In the genomic region with DNA sequence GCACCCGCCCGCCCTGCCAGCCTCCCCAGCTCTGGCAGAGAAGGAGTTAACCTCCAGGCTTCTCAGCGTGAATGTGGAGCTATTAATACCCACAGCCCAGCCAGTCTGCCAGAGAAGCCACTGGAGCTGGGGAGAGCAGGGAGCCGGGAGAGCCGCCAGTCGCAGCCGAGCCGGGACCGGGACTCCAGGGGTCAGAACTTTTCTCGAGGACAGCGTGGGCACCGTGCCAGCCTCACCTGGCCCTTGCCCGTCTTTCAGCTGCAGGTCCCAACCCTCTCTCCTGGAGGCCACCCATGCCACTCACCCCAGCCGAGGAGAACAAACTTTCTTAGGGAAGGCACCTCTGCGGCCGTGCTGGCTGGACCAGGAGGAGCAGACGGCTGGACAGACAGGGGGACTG, we compare ENCODE assay signal across 11 cellular contexts. TPM values are rescaled to one million over a fixed set of nuclear protein-coding genes. Genes with fewer than 3 reads are reported as not detected.
A peak's percentile ranks its signal among the peaks of the same experiment; 100 is the strongest.
DNase-seq lines count a peak whose midpoint lies in the region; ATAC-seq and TF ChIP-seq lines count a peak whose summit lies in the region.
"Had no signal": no experiment of that assay in that cellular context is flagged by ENCODE, and none has a peak within 500 bp of the region (broad histone marks: within the 10 kb centered on the region; RNA-seq: fewer than 3 reads in every experiment).

No MANE protein-coding gene starts in this region.

- peak overlapping the region; percentile 93 for H3K18ac ChIP-seq in neuronal stem cell (ENCODE audit: low read length)

- H3K4me3 ChIP-seq in BLaER1 treated with 17β-estradiol and CSF1 and Interleukin-3, amounts not matched to agents 10 nM and 100 nM: no peak overlapping the region
- no peak overlapping the region for H3K4me3 ChIP-seq in Panc1 (ENCODE audit: low read depth in 2 of 2, low read length in 2 of 2)
- H3K4me3 ChIP-seq in foreskin fibroblast (ENCODE audit: low read depth in 1 of 2, low read length in 2 of 2): no peak overlapping the region
- H3K4me3 ChIP-seq in neuronal stem cell (ENCODE audit: low read length in 2 of 2): no peak overlapping the region
- H3K4me3 ChIP-seq: SK-N-MC, skin epidermis had no signal

- peak overlapping the region; percentile 68 for H2BK12ac ChIP-seq in neuronal stem cell (ENCODE audit: low read length)

- no peak overlapping the region for H3K27ac ChIP-seq in BLaER1 treated with 17β-estradiol and CSF1 and Interleukin-3, amounts not matched to agents 10 nM and 100 nM
- H3K27ac ChIP-seq in Panc1 (ENCODE audit: low read length) (no peak overlapping the region), neuronal stem cell (replicated peaks; ENCODE audit: low read length) (no peak overlapping the region), foreskin keratinocyte (no peak overlapping the region)
- H3K27ac ChIP-seq: SK-N-MC, skin epidermis had no signal

- no peak overlapping the region for H4K8ac ChIP-seq in neuronal stem cell (ENCODE audit: low read depth, low read length)

- CTCF ChIA-PET in Panc1 (lab: Charles Lee): no interaction called here

- no peaks in the 10 kb centered on the region for H3K79me1 ChIP-seq in neuronal stem cell (ENCODE audit: low read depth, low read length)

- H4K20me1 ChIP-seq in BLaER1 treated with 17β-estradiol and CSF1 and Interleukin-3, amounts not matched to agents 10 nM and 100 nM: no peaks in the 10 kb centered on the region

- peaks cover 11 to 47% (median 31%) of the 10 kb centered on the region in 10 experiments; a peak in 19 of 20 replicates for H3K4me1 ChIP-seq in BLaER1 treated with 17β-estradiol and CSF1 and Interleukin-3, amounts not matched to agents 10 nM and 100 nM
- H3K4me1 ChIP-seq in Panc1 (ENCODE audit: control insufficient read depth, insufficient read depth, low read length) (peaks cover 9% of the 10 kb centered on the region; the same call in 1 of the 2 replicates), neuronal stem cell (ENCODE audit: control insufficient read depth in 2 of 2, insufficient read depth in 1 of 2, low read depth in 1 of 2, low read length in 2 of 2) (peaks cover 8 to 19% of the 10 kb centered on the region in 2 donors), foreskin keratinocyte (no peaks in the 10 kb centered on the region)

- H2BK5ac ChIP-seq in neuronal stem cell (ENCODE audit: low read length): peak overlapping the region; percentile 83

- H2AFZ ChIP-seq in neuronal stem cell (ENCODE audit: low read length): peak overlapping the region; percentile 72

- peak overlapping the region; percentile 53 for H2BK120ac ChIP-seq in neuronal stem cell (ENCODE audit: low read depth, low read length)

- TF ChIP-seq CTCF in Panc1 (IDR thresholded peaks at IDR 0.05) (no peak), foreskin fibroblast (IDR thresholded peaks at IDR 0.05; ENCODE audit: low read depth, low read length) (no peak), foreskin keratinocyte (conservative IDR thresholded peaks at IDR 0.05) (no peak)

- peak overlapping the region; percentile 38 to 77 (median 63) for H3K4me2 ChIP-seq in BLaER1 treated with 17β-estradiol and CSF1 and Interleukin-3, amounts not matched to agents 10 nM and 100 nM
- peak overlapping the region; percentile 35 for H3K4me2 ChIP-seq in neuronal stem cell (ENCODE audit: insufficient read depth, low read length, poor library complexity, severe bottlenecking)

- peak overlapping the region; percentile 23 for H2AK5ac ChIP-seq in neuronal stem cell (ENCODE audit: low read depth, low read length)

- BruUV-seq in Panc1 (replicated peaks; lab: Mats Ljungman, UMichigan): no TSS peak

- no peak for DNase-seq in Panc1 (ENCODE audit: low read depth, low spot score)
- peak; percentile 6 to 29 for DNase-seq in foreskin fibroblast
- no peak for DNase-seq in neuronal stem cell (ENCODE audit: low spot score)
- no peak for DNase-seq in superior temporal gyrus (ENCODE audit: extremely low spot score)
- no peak for DNase-seq in foreskin keratinocyte
- no peak for DNase-seq in NCI-H1105 treated with DMSO at 0.1 percent for 48 hours (lab: John Stamatoyannopoulos, UW)
- DNase-seq: NCI-H2081 treated with DMSO at 0.1 percent for 48 hours had no signal

- POLR2A ChIA-PET in Panc1 (lab: Charles Lee): interaction anchor here (0.6 kb wide), 2 partner anchors 37 to 57 kb away, joined by 4 to 9 read pairs; no protein-coding TSS in a partner anchor

- H3K27me3 ChIP-seq in BLaER1 treated with 17β-estradiol and CSF1 and Interleukin-3, amounts not matched to agents 10 nM and 100 nM: no peaks in the 10 kb centered on the region
- no peaks in the 10 kb centered on the region for H3K27me3 ChIP-seq in Panc1 (ENCODE audit: control insufficient read depth, insufficient read depth, low read length)
- H3K27me3 ChIP-seq in neuronal stem cell (ENCODE audit: control insufficient read depth in 3 of 3, insufficient read depth in 3 of 3, low read depth in 1 of 3, low read length in 3 of 3): peaks cover 0 to 50% (median 3%) of the 10 kb centered on the region in 3 experiments
- peaks cover 52% of the 10 kb centered on the region for H3K27me3 ChIP-seq in foreskin keratinocyte

- no CpG with 5 or more reads among the region's 17 CpGs for WGBS in neuronal stem cell (ENCODE audit: extremely low coverage in 2 of 2, insufficient read length in 2 of 2, insufficient replicate concordance in 1 of 2), 2 donors

- no peak overlapping the region for H3K4ac ChIP-seq in neuronal stem cell (ENCODE audit: low read length)

- peaks cover 0 to 4% (median 0%) of the 10 kb centered on the region in 11 experiments; a peak in 1 of 22 replicates for H3K9me3 ChIP-seq in BLaER1 treated with 17β-estradiol and CSF1 and Interleukin-3, amounts not matched to agents 10 nM and 100 nM (replicated peaks in 1 of 11)
- H3K9me3 ChIP-seq in Panc1 (ENCODE audit: control insufficient read depth, insufficient read depth, low read depth, low read length) (no peaks in the 10 kb centered on the region), neuronal stem cell (replicated peaks in 1 of 2; ENCODE audit: control insufficient read depth in 2 of 2, insufficient read depth in 1 of 2, low read depth in 1 of 2, low read length in 2 of 2) (peaks cover 0 to 1% of the 10 kb centered on the region in 2 donors)

- intact Hi-C loops in Panc1 (cut with micrococcal nuclease; ENCODE audit: unreplicated experiment): no loop called here

- peak; percentile 59 for ATAC-seq in Panc1
- ATAC-seq in foreskin keratinocyte: no peak
- ATAC-seq in activated CD4-positive, CD25-positive, alpha-beta regulatory T cell treated with anti-CD3 and anti-CD28 coated beads, Interleukin-2, amount 50 U/mL, for 24 hours: no peak

- peak overlapping the region in 6 of 11 experiments; percentile 18 to 50 (median 30); a peak in 6 of 22 replicates for H3K9ac ChIP-seq in BLaER1 treated with 17β-estradiol and CSF1 and Interleukin-3, amounts not matched to agents 10 nM and 100 nM
- H3K9ac ChIP-seq in neuronal stem cell (ENCODE audit: low read depth, low read length, poor library complexity): peak overlapping the region; percentile 83

- H2BK15ac ChIP-seq in neuronal stem cell (ENCODE audit: low read length): peak overlapping the region; percentile 90

- H3K36me3 ChIP-seq in BLaER1 treated with 17β-estradiol and CSF1 and Interleukin-3, amounts not matched to agents 10 nM and 100 nM: no peaks in the 10 kb centered on the region
- H3K36me3 ChIP-seq in Panc1 (ENCODE audit: control insufficient read depth, insufficient read depth, low read length) (no peaks in the 10 kb centered on the region), neuronal stem cell (replicated peaks in 1 of 2; ENCODE audit: control insufficient read depth in 2 of 2, insufficient read depth in 2 of 2, low read length in 2 of 2) (no peaks in the 10 kb centered on the region)

- in situ Hi-C loops in Panc1 (cut with HindIII; ENCODE audit: low pct_unique_long_range_greater_than_20kb, low sequenced_read_pairs): no loop called here

- H3K14ac ChIP-seq in neuronal stem cell (ENCODE audit: low read length): no peak overlapping the region

- H4K91ac ChIP-seq in neuronal stem cell (ENCODE audit: low read depth, low read length, poor library complexity): no peak overlapping the region

- peak overlapping the region; percentile 29 for H3K23ac ChIP-seq in neuronal stem cell (ENCODE audit: low read depth, low read length, poor library complexity)

RNA-seq across cellular contexts. Expression of gene SBK1, which starts 33.8 kb away (rescaled TPM):
- 2.4 TPM for total RNA-seq in Panc1 (2021; ENCODE audit: unreplicated experiment)
- 5.7 TPM for polyA plus RNA-seq in Panc1 (2012; ENCODE audit: insufficient read length)
- polyA plus RNA-seq in neuronal stem cell (2013, experiment 1 of 2): 49.6 TPM
- 50.1 TPM for polyA plus RNA-seq in neuronal stem cell (2013, experiment 2 of 2)
- 0.10 and 0.14 TPM in 2 replicates for total RNA-seq in foreskin keratinocyte
- 0.14 and 0.15 TPM in 2 replicates for polyA plus RNA-seq in foreskin keratinocyte

RNA-seq across cellular contexts. Expression of gene XPO6, which starts 46.8 kb away (rescaled TPM):
- total RNA-seq in Panc1 (2021; ENCODE audit: unreplicated experiment) (135 TPM), foreskin keratinocyte (113 and 118 TPM in 2 replicates)
- 141 TPM for polyA plus RNA-seq in Panc1 (2012; ENCODE audit: insufficient read length)
- 45.3 TPM for polyA plus RNA-seq in neuronal stem cell (2013, experiment 1 of 2)
- 42.8 TPM for polyA plus RNA-seq in neuronal stem cell (2013, experiment 2 of 2)
- 91.9 and 101 TPM in 2 replicates for polyA plus RNA-seq in foreskin keratinocyte

Comparison
In these comparisons a context has a peak if more than half of its experiments do, and no peak if none do; other contexts are left out.
1. DNase-seq: peak in foreskin fibroblast (2 of 2); none in Panc1 (single experiment), neuronal stem cell (single experiment), superior temporal gyrus (single experiment), foreskin keratinocyte (0 of 2) and NCI-H1105 treated with DMSO at 0.1 percent for 48 hours (single experiment).